ENCODE assay signal across 16 cellular contexts in genomic region chr14:97866186-97866585, GRCh38.
"Had no signal": no experiment of that assay in that cellular context is flagged by ENCODE, and none has a peak within 500 bp of the region (broad histone marks: within the 10 kb centered on the region; RNA-seq: fewer than 3 reads in every experiment).

No MANE protein-coding gene starts in this region.

- H3K4me3 Mint-ChIP-seq: natural killer cell; stimulated activated naive B cell treated with anti-CD40 and anti-IgM and Interleukin-4, amounts not matched to agents 10 μg/mL and 1 μg/mL and 100 μg/mL, for 72 hours; T-helper 2 cell treated with Interferon-gamma antibody and Interleukin-4, amounts not matched to agents 5 μg/mL and 100 μg/mL, for 36 hours had no signal

- H3K4me3 ChIP-seq: ascending aorta, cardiac muscle cell, tibial nerve, vagina had no signal

- H3K9me3 ChIP-seq: ascending aorta, tibial nerve, vagina had no signal

- H3K4me1 ChIP-seq: ascending aorta, tibial nerve, vagina had no signal

- H3K36me3 Mint-ChIP-seq: natural killer cell; stimulated activated naive B cell treated with anti-CD40 and anti-IgM and Interleukin-4, amounts not matched to agents 10 μg/mL and 1 μg/mL and 100 μg/mL, for 72 hours had no signal

- H3K36me3 ChIP-seq: ascending aorta, cardiac muscle cell, tibial nerve, vagina had no signal

- H3K4me1 Mint-ChIP-seq: natural killer cell; stimulated activated naive B cell treated with anti-CD40 and anti-IgM and Interleukin-4, amounts not matched to agents 10 μg/mL and 1 μg/mL and 100 μg/mL, for 72 hours had no signal

- DNase-seq: activated effector memory CD4-positive, alpha-beta T cell treated with anti-CD3 and anti-CD28 coated beads, Interleukin-2, amount 50 U/mL, for 16 hours; foreskin melanocyte; kidney glomerular epithelial cell; mesenchymal stem cell; natural killer cell; retina; stimulated activated CD4-positive, alpha-beta T cell treated with anti-CD3 and anti-CD28 coated beads, Interleukin-15, amount 100 ng/mL, for 24 hours; stimulated activated CD4-positive, alpha-beta T cell treated with anti-CD3 and anti-CD28 coated beads, Interleukin-4, amount 100 ng/mL, for 1 hour; stimulated activated naive B cell treated with anti-CD40 and anti-IgM and Interleukin-4, amounts not matched to agents 10 μg/mL and 1 μg/mL and 100 μg/mL, for 72 hours; substantia nigra; SW 1271 had no signal

- H3K27me3 Mint-ChIP-seq: stimulated activated naive B cell treated with anti-CD40 and anti-IgM and Interleukin-4, amounts not matched to agents 10 μg/mL and 1 μg/mL and 100 μg/mL, for 72 hours had no signal

- H3K27me3 ChIP-seq: ascending aorta, cardiac muscle cell, tibial nerve, vagina had no signal

- H3K27ac ChIP-seq: ascending aorta, cardiac muscle cell, tibial nerve, vagina had no signal

- ATAC-seq: natural killer cell; stimulated activated naive B cell treated with anti-CD40 and anti-IgM and Interleukin-4, amounts not matched to agents 10 μg/mL and 1 μg/mL and 100 μg/mL, for 72 hours had no signal

- H3K9me3 Mint-ChIP-seq: natural killer cell; T-helper 2 cell treated with Interferon-gamma antibody and Interleukin-4, amounts not matched to agents 5 μg/mL and 100 μg/mL, for 36 hours had no signal

- H3K27ac Mint-ChIP-seq: natural killer cell; stimulated activated naive B cell treated with anti-CD40 and anti-IgM and Interleukin-4, amounts not matched to agents 10 μg/mL and 1 μg/mL and 100 μg/mL, for 72 hours; T-helper 2 cell treated with Interferon-gamma antibody and Interleukin-4, amounts not matched to agents 5 μg/mL and 100 μg/mL, for 36 hours had no signal
